In genomic region chr11:59560290-59560701, GRCh38 we compare ENCODE assay signal across 8 cellular contexts. TPM values are rescaled to one million over a fixed set of nuclear protein-coding genes. Genes with fewer than 3 reads are reported as not detected.
DNase-seq lines count a peak whose midpoint lies in the region; ATAC-seq, FAIRE-seq and TF ChIP-seq lines count a peak whose summit lies in the region.

No MANE protein-coding gene starts in this region.

- no peak for TF ChIP-seq EP300 in A549 (IDR thresholded peaks at IDR 0.05)

- 3% methylated on average over 18 of the region's 18 CpGs for WGBS in A549 (ENCODE audit: missing lambda C conversion rate)

- peak overlapping the region; percentile 87 for H3K4me3 ChIP-seq in A549

- peak overlapping the region; percentile 86 to 88 for H3K27ac ChIP-seq in A549

- H3K36me3 Mint-ChIP-seq in endothelial cell (ENCODE audit: low read depth, unreplicated experiment) = peaks cover 4% of the 10 kb centered on the region

- no peak for TF ChIP-seq RAD21 in A549 (conservative IDR thresholded peaks at IDR 0.05 in 1 of 2, IDR thresholded peaks at IDR 0.05 in 1 of 2)

- H3K4me3 Mint-ChIP-seq in endothelial cell (ENCODE audit: unreplicated experiment) = peak overlapping the region; percentile 93

- TF ChIP-seq CTCF in A549 (IDR thresholded peaks at IDR 0.05) (no peak), endothelial cell (IDR thresholded peaks at IDR 0.05; ENCODE audit: unreplicated experiment) (no peak)

- peak overlapping the region; percentile 88 for H3K4me2 ChIP-seq in A549

- peaks cover 27% of the 10 kb centered on the region for H3K4me1 Mint-ChIP-seq in endothelial cell (ENCODE audit: unreplicated experiment)

- 0 out of 3 replicates have a peak, but pooled peaks cover 8% of the 10 kb centered on the region for H3K4me1 ChIP-seq in A549

- no peaks in the 10 kb centered on the region for H3K9me3 ChIP-seq in A549

- H3K27me3 Mint-ChIP-seq in endothelial cell (ENCODE audit: unreplicated experiment) = peaks cover 35% of the 10 kb centered on the region

- FAIRE-seq in A549 (lab: Jason Lieb, UNC) = no peak

- no peak for TF ChIP-seq POLR2A in A549 (IDR thresholded peaks at IDR 0.05; ENCODE audit: low read length)

- ATAC-seq in A549 = peak; percentile 32 to 50
- ATAC-seq in GM18907 (IDR thresholded peaks at IDR 0.05; ENCODE audit: unreplicated experiment) = peak; percentile 41
- peak; percentile 24 for ATAC-seq in HG03460 (IDR thresholded peaks at IDR 0.05; ENCODE audit: unreplicated experiment)

- H3K9me3 Mint-ChIP-seq in endothelial cell (ENCODE audit: unreplicated experiment) = no peaks in the 10 kb centered on the region

- H3K27ac Mint-ChIP-seq in endothelial cell (ENCODE audit: unreplicated experiment) = peak overlapping the region; percentile 96

- CTCF ChIA-PET in A549 (lab: Yijun Ruan, JAX) = interaction anchor here (0.7 to 4.0 kb wide), 4 partner anchors 8 to 389 kb away, joined by 3 to 22 read pairs (median 6); partner anchors contain the start of gene DTX4

- POLR2A ChIA-PET in A549 (lab: Yijun Ruan, JAX) = interaction anchor here (0.8 to 1.8 kb wide), 4 partner anchors 11 to 108 kb away, joined by 4 to 16 read pairs (median 6); partner anchors contain the start of genes OSBP and PATL1

- peak in 1 of 2 experiments; percentile 91 for DNase-seq in A549 (ENCODE audit: low read depth in 1 of 2, low spot score in 1 of 2)
- peak; percentile 81 for DNase-seq in NCI-H748 (lab: John Stamatoyannopoulos, UW; ENCODE audit: unreplicated experiment)
- DNase-seq in activated CD8-positive, alpha-beta memory T cell treated with anti-CD3 and anti-CD28 coated beads for 24 hours = peak; percentile 90
- peak; percentile 81 for DNase-seq in endothelial cell (ENCODE audit: low spot score)
- DNase-seq in middle frontal gyrus (ENCODE audit: extremely low spot score, low spot score) = peak; percentile 49
- DNase-seq in stimulated activated CD8-positive, alpha-beta memory T cell treated with anti-CD3 and anti-CD28 coated beads, Interleukin-7, amount 100 ng/mL, for 1 hour (ENCODE audit: low read depth in 2 of 2) = peak; percentile 39 to 57

TF ChIP-seq in A549, 52 proteins besides CTCF, POLR2A, EP300 and RAD21 (continues in another document):
- TF ChIP-seq CHD4 (IDR thresholded peaks at IDR 0.05; ENCODE audit: borderline replicate concordance) (no peak), REST (IDR thresholded peaks at IDR 0.05) (peak; percentile 29; the same call in 1 of the 2 replicates), MAX (IDR thresholded peaks at IDR 0.05) (no peak), MAZ (IDR thresholded peaks at IDR 0.05; ENCODE audit: borderline replicate concordance, low read depth, low read length) (no peak), HEYL (CRISPR knock-in tag; IDR thresholded peaks at IDR 0.05) (no peak), E2F6 (IDR thresholded peaks at IDR 0.05; ENCODE audit: borderline replicate concordance, low read depth) (no peak), FOSL2 (IDR thresholded peaks at IDR 0.05) (no peak), FOSL2 (CRISPR knock-in tag; IDR thresholded peaks at IDR 0.05) (peak; percentile 11; the same call in 1 of the 2 replicates), CBX2 (IDR thresholded peaks at IDR 0.05; ENCODE audit: borderline replicate concordance, low read depth) (no peak), FOSB (CRISPR knock-in tag; IDR thresholded peaks at IDR 0.05) (no peak), ELK1 (IDR thresholded peaks at IDR 0.05; ENCODE audit: low read depth, low read length) (no peak), PBX3 (IDR thresholded peaks at IDR 0.05) (no peak), EHF (CRISPR knock-in tag; IDR thresholded peaks at IDR 0.05) (no peak), RARB (CRISPR knock-in tag; IDR thresholded peaks at IDR 0.05) (no peak), CEBPB (IDR thresholded peaks at IDR 0.05) (0 out of 4 replicates have a peak, but pooled peaks of 1 of the 2 experiments have one; percentile 33), ZC3H11A (IDR thresholded peaks at IDR 0.05) (no peak), NR3C1 (IDR thresholded peaks at IDR 0.05) (no peak), FOXS1 (CRISPR knock-in tag; IDR thresholded peaks at IDR 0.05) (no peak), ATOH8 (CRISPR knock-in tag; IDR thresholded peaks at IDR 0.05; ENCODE audit: low read depth) (no peak)

RNA-seq across cellular contexts. Expression of gene OR4D9, which starts 49.0 kb away (rescaled TPM):
- polyA plus RNA-seq in A549 (2011; rRNA removed) (not detected in 2 replicates), A549 (2017; fragmentation: RNase III; extraction: RNeasy Plus Mini Kit Qiagen cat#74134 plus additional on column Dnase treatment) (not detected in 3 replicates)
- not detected in 2 replicates for polyA plus RNA-seq in A549 (2012; cell fraction: cytosol; rRNA removed)
- polyA plus RNA-seq in A549 (2012; cell fraction: nucleus; rRNA removed) = not detected in 2 replicates
- not detected in 2 replicates for polyA minus RNA-seq in A549 (2011; rRNA and poly(A)+ RNA removed)
- not detected for total RNA-seq in endothelial cell (ENCODE audit: unreplicated experiment)

RNA-seq across cellular contexts. Expression of gene OSBP, which starts 55.3 kb away (rescaled TPM):
- 31.7 and 39.6 TPM in 2 replicates for polyA plus RNA-seq in A549 (2011; rRNA removed)
- polyA plus RNA-seq in A549 (2012; cell fraction: cytosol; rRNA removed) = 8.8 and 11.0 TPM in 2 replicates
- polyA plus RNA-seq in A549 (2012; cell fraction: nucleus; rRNA removed) = 7.8 and 10.8 TPM in 2 replicates
- 25.4 to 26.3 TPM (median 25.9 TPM) in 3 replicates for polyA plus RNA-seq in A549 (2017; fragmentation: RNase III; extraction: RNeasy Plus Mini Kit Qiagen cat#74134 plus additional on column Dnase treatment)
- 22.7 and 27.4 TPM in 2 replicates for polyA minus RNA-seq in A549 (2011; rRNA and poly(A)+ RNA removed)
- total RNA-seq in endothelial cell (ENCODE audit: unreplicated experiment) = 39.5 TPM

RNA-seq across cellular contexts. Expression of gene OR4D11, which starts 56.9 kb away (rescaled TPM):
- polyA plus RNA-seq in A549 (2011; rRNA removed) = not detected in 2 replicates
- not detected in 2 replicates for polyA plus RNA-seq in A549 (2012; cell fraction: cytosol; rRNA removed)
- polyA plus RNA-seq in A549 (2012; cell fraction: nucleus; rRNA removed) = not detected in 2 replicates
- polyA plus RNA-seq in A549 (2017; fragmentation: RNase III; extraction: RNeasy Plus Mini Kit Qiagen cat#74134 plus additional on column Dnase treatment) = not detected in 3 replicates
- polyA minus RNA-seq in A549 (2011; rRNA and poly(A)+ RNA removed) = not detected in 2 replicates
- total RNA-seq in endothelial cell (ENCODE audit: unreplicated experiment) = not detected
